In genomic region chr19:42450314-42450934, GRCh38 we compare ENCODE assay signal across 1 cellular context.
TF ChIP-seq lines count a peak whose summit lies in the region.

No MANE protein-coding gene starts in this region.

TF ChIP-seq in HepG2, 621 proteins besides CTCF, POLR2A, EP300 and RAD21 (continued from another document and continues in another):
- TF ChIP-seq DMTF1 (CRISPR knock-in tag; IDR thresholded peaks at IDR 0.05), result no peak
- TF ChIP-seq THRA (CRISPR knock-in tag; IDR thresholded peaks at IDR 0.05; ENCODE audit: borderline replicate concordance), result peak; percentile 94
- TF ChIP-seq SMC3 (IDR thresholded peaks at IDR 0.05; ENCODE audit: low read length), result peak; percentile 100
- no peak for TF ChIP-seq GRHL1 (CRISPR knock-in tag; conservative IDR thresholded peaks at IDR 0.05)
- peak; percentile 83; the same call in 1 of the 2 replicates for TF ChIP-seq GATA4 (IDR thresholded peaks at IDR 0.05; ENCODE audit: borderline replicate concordance, low read depth)
- TF ChIP-seq KDM1A (CRISPR knock-in tag; IDR thresholded peaks at IDR 0.05), result 0 out of 2 replicates have a peak, but pooled peaks have one; percentile 19
- TF ChIP-seq RERE (CRISPR knock-in tag; IDR thresholded peaks at IDR 0.05; ENCODE audit: low read depth), result no peak; the same call in 1 of the 2 replicates
- TF ChIP-seq POGZ (CRISPR knock-in tag; IDR thresholded peaks at IDR 0.05), result peak; percentile 76; the same call in 1 of the 2 replicates
- peak; percentile 88 for TF ChIP-seq NCOR1 (IDR thresholded peaks at IDR 0.05; ENCODE audit: borderline replicate concordance, low read length)
- peak; percentile 98 for TF ChIP-seq RARA (CRISPR knock-in tag; IDR thresholded peaks at IDR 0.05)
- 0 out of 2 replicates have a peak, but pooled peaks have one; percentile 31 for TF ChIP-seq KLF11 (CRISPR knock-in tag; IDR thresholded peaks at IDR 0.05)
- TF ChIP-seq TFDP1 (CRISPR knock-in tag; IDR thresholded peaks at IDR 0.05; ENCODE audit: borderline replicate concordance), result peak; percentile 23; the same call in 1 of the 2 replicates
- peak; percentile 58; the same call in 1 of the 2 replicates for TF ChIP-seq ZNF230 (CRISPR knock-in tag; IDR thresholded peaks at IDR 0.05)
- 0 out of 2 replicates have a peak, but pooled peaks have one; percentile 55 for TF ChIP-seq ZNF343 (CRISPR knock-in tag; IDR thresholded peaks at IDR 0.05)
- TF ChIP-seq ZBTB7A (CRISPR knock-in tag; IDR thresholded peaks at IDR 0.05), result no peak; the same call in 1 of the 2 replicates
- no peak for TF ChIP-seq HOXA5 (CRISPR knock-in tag; IDR thresholded peaks at IDR 0.05)
- peak; percentile 100 for TF ChIP-seq STAG1 (CRISPR knock-in tag; IDR thresholded peaks at IDR 0.05)
- peak; percentile 82 for TF ChIP-seq BORCS8-MEF2B (CRISPR knock-in tag; IDR thresholded peaks at IDR 0.05)
- peak; percentile 59 for TF ChIP-seq FOXO1 (CRISPR knock-in tag; IDR thresholded peaks at IDR 0.05)
- peak; percentile 88 for TF ChIP-seq HMG20A (CRISPR knock-in tag; IDR thresholded peaks at IDR 0.05; ENCODE audit: borderline replicate concordance)
- no peak for TF ChIP-seq FOXP1 (IDR thresholded peaks at IDR 0.05)
- TF ChIP-seq FOXP1 (CRISPR knock-in tag; IDR thresholded peaks at IDR 0.05), result peak; percentile 71; the same call in 1 of the 2 replicates
- TF ChIP-seq CBX5 (CRISPR knock-in tag; IDR thresholded peaks at IDR 0.05; ENCODE audit: borderline replicate concordance), result peak; percentile 47; the same call in 1 of the 2 replicates
- peak; percentile 85 for TF ChIP-seq ZNF430 (CRISPR knock-in tag; IDR thresholded peaks at IDR 0.05)
- TF ChIP-seq ZBTB34 (CRISPR knock-in tag; IDR thresholded peaks at IDR 0.05), result peak; percentile 69; the same call in 1 of the 2 replicates
- peak; percentile 86 for TF ChIP-seq HOXA3 (CRISPR knock-in tag; IDR thresholded peaks at IDR 0.05)
- peak; percentile 90 for TF ChIP-seq ARID3A (IDR thresholded peaks at IDR 0.05; ENCODE audit: low read depth, low read length)
- 0 out of 2 replicates have a peak, but pooled peaks have one; percentile 49 for TF ChIP-seq KMT2B (CRISPR knock-in tag; IDR thresholded peaks at IDR 0.05)
- TF ChIP-seq ZSCAN22 (CRISPR knock-in tag; IDR thresholded peaks at IDR 0.05), result no peak
- peak; percentile 99 for TF ChIP-seq MEIS2 (CRISPR knock-in tag; IDR thresholded peaks at IDR 0.05)
- no peak for TF ChIP-seq LCORL (IDR thresholded peaks at IDR 0.05)
- peak; percentile 69 for TF ChIP-seq LCORL (CRISPR knock-in tag; IDR thresholded peaks at IDR 0.05)
- 0 out of 2 replicates have a peak, but pooled peaks have one; percentile 39 for TF ChIP-seq BRF2 (CRISPR knock-in tag; IDR thresholded peaks at IDR 0.05)
- peak; percentile 96 for TF ChIP-seq SOX5 (CRISPR knock-in tag; IDR thresholded peaks at IDR 0.05; ENCODE audit: borderline replicate concordance)
- TF ChIP-seq STAT6 (CRISPR knock-in tag; IDR thresholded peaks at IDR 0.05; ENCODE audit: borderline replicate concordance), result peak; percentile 93; the same call in 1 of the 2 replicates
- TF ChIP-seq KDM2A (CRISPR knock-in tag; IDR thresholded peaks at IDR 0.05; ENCODE audit: borderline replicate concordance, low read depth), result peak; percentile 81
- TF ChIP-seq MEF2D (CRISPR knock-in tag; IDR thresholded peaks at IDR 0.05), result peak; percentile 86
- TF ChIP-seq TRIM24 (CRISPR knock-in tag; IDR thresholded peaks at IDR 0.05), result peak; percentile 82
- peak; percentile 81 for TF ChIP-seq TFE3 (CRISPR knock-in tag; IDR thresholded peaks at IDR 0.05)
